ENCODE assay signal across 25 cellular contexts in the genomic region with DNA sequence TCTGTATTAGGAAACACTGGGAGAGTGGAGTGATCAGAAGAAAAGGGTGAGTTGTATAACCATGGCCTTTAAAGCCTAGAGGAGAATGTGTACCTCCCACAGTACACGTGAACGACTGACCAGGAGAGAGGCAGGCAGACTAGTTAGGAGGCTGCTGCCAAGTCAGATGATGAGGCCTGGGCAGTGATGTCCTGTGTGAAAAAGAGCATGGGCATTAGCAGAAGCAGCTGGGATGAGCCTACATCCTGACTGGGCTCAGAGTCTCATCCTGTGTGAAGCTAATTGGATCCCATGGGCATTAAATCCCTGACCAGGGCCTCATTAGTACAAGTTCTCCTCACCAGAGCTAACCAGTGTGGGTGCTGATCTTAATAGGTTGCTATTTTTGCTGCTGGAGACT.
DNase-seq lines count a peak whose midpoint lies in the region; ATAC-seq and TF ChIP-seq lines count a peak whose summit lies in the region.
"Had no signal": no experiment of that assay in that cellular context is flagged by ENCODE, and none has a peak within 500 bp of the region (broad histone marks: within the 10 kb centered on the region; RNA-seq: fewer than 3 reads in every experiment).

No MANE protein-coding gene starts in this region.

- H3K4me3 ChIP-seq in right atrium auricular region (no peak overlapping the region), upper lobe of right lung (no peak overlapping the region)
- H3K4me3 ChIP-seq in naive thymus-derived CD4-positive, alpha-beta T cell (ENCODE audit: low read length), result no peak overlapping the region
- H3K4me3 ChIP-seq: BLaER1, coronary artery, MG63, thoracic aorta had no signal

- no peak overlapping the region for H3K4me3 Mint-ChIP-seq in naive thymus-derived CD4-positive, alpha-beta T cell
- H3K4me3 Mint-ChIP-seq: activated naive CD8-positive, alpha-beta T cell treated with anti-CD3 and anti-CD28 coated beads, Interleukin-2, amount 50 U/mL, for 24 hours had no signal

- H3K4me1 ChIP-seq in right atrium auricular region, result peaks cover 0 to 11% of the 10 kb centered on the region in 2 donors
- H3K4me1 ChIP-seq in upper lobe of right lung, result no peaks in the 10 kb centered on the region
- H3K4me1 ChIP-seq in naive thymus-derived CD4-positive, alpha-beta T cell (ENCODE audit: control insufficient read depth in 2 of 2, insufficient read depth in 2 of 2, low read length in 2 of 2), result no peaks in the 10 kb centered on the region
- H3K4me1 ChIP-seq: BLaER1 had no signal

- peaks cover 0 to 5% (median 3%) of the 10 kb centered on the region in 11 donors for H3K9me3 Mint-ChIP-seq in naive thymus-derived CD4-positive, alpha-beta T cell
- H3K9me3 Mint-ChIP-seq: activated naive CD8-positive, alpha-beta T cell treated with anti-CD3 and anti-CD28 coated beads, Interleukin-2, amount 50 U/mL, for 24 hours had no signal

- H3K27ac ChIP-seq in right atrium auricular region (no peak overlapping the region), upper lobe of right lung (no peak overlapping the region)
- no peak overlapping the region for H3K27ac ChIP-seq in naive thymus-derived CD4-positive, alpha-beta T cell (ENCODE audit: low read depth, low read length)
- H3K27ac ChIP-seq: BLaER1, brain microvascular endothelial cell, coronary artery, thoracic aorta had no signal

- POLR2A ChIA-PET in naive thymus-derived CD4-positive, alpha-beta T cell (lab: Charles Lee), result no interaction called here

- no peak for DNase-seq in Right ventricle myocardium inferior (ENCODE audit: missing footprints)
- DNase-seq in right atrium auricular region (ENCODE audit: low spot score), result no peak
- peak; percentile 91 for DNase-seq in NCI-H82 (lab: John Stamatoyannopoulos, UW)
- peak; percentile 26 for DNase-seq in globus pallidus (ENCODE audit: low spot score)
- no peak for DNase-seq in upper lobe of right lung
- DNase-seq in naive thymus-derived CD4-positive, alpha-beta T cell, result no peak
- DNase-seq in GM10266 (ENCODE audit: extremely low spot score), result no peak
- DNase-seq: 8988T; activated CD8-positive, alpha-beta memory T cell treated with anti-CD3 and anti-CD28 coated beads, Interleukin-2, amount 50 U/mL, for 4 hours; activated effector memory CD4-positive, alpha-beta T cell treated with Interleukin-2 at 50 U/mL for 16 hours; activated naive CD8-positive, alpha-beta T cell treated with anti-CD3 and anti-CD28 coated beads, Interleukin-2, amount 50 U/mL, for 24 hours; brain microvascular endothelial cell; H7; MG63; NCI-H1436; NCI-H2107; NCI-H510A treated with DMSO at 0.1 percent for 48 hours; small intestine; stimulated activated naive CD4-positive, alpha-beta T cell had no signal

- peaks cover 0 to 3% (median 0%) of the 10 kb centered on the region in 7 donors for H3K4me1 Mint-ChIP-seq in naive thymus-derived CD4-positive, alpha-beta T cell

- no peak overlapping the region for H3K27ac Mint-ChIP-seq in naive thymus-derived CD4-positive, alpha-beta T cell
- H3K27ac Mint-ChIP-seq: activated naive CD8-positive, alpha-beta T cell treated with anti-CD3 and anti-CD28 coated beads, Interleukin-2, amount 50 U/mL, for 24 hours; progenitor cell of endocrine pancreas had no signal

- H3K27me3 ChIP-seq in right atrium auricular region (no peaks in the 10 kb centered on the region), upper lobe of right lung (no peaks in the 10 kb centered on the region)
- no peaks in the 10 kb centered on the region for H3K27me3 ChIP-seq in naive thymus-derived CD4-positive, alpha-beta T cell (ENCODE audit: control insufficient read depth in 2 of 2, insufficient read depth in 2 of 2, low read length in 2 of 2)
- H3K27me3 ChIP-seq: BLaER1, brain microvascular endothelial cell, MG63 had no signal

- intact Hi-C loops in Right ventricle myocardium inferior (cut with DNase I) (no loop called here), upper lobe of right lung (cut with DNase I) (no loop called here)
- intact Hi-C loops in naive thymus-derived CD4-positive, alpha-beta T cell (cut with micrococcal nuclease), result no loop called here

- peaks cover 16 to 73% (median 44%) of the 10 kb centered on the region in 5 donors for H3K36me3 Mint-ChIP-seq in naive thymus-derived CD4-positive, alpha-beta T cell

- ATAC-seq in Right ventricle myocardium inferior (peak; percentile 65), upper lobe of right lung (peak; percentile 26), HG02759 (IDR thresholded peaks at IDR 0.05; ENCODE audit: unreplicated experiment) (no peak)
- no peak for ATAC-seq in naive thymus-derived CD4-positive, alpha-beta T cell
- ATAC-seq: activated naive CD8-positive, alpha-beta T cell treated with anti-CD3 and anti-CD28 coated beads, Interleukin-2, amount 50 U/mL, for 24 hours; left lobe of liver had no signal

- H3K36me3 ChIP-seq in right atrium auricular region, result peaks cover under 1% of the 10 kb centered on the region
- H3K36me3 ChIP-seq in upper lobe of right lung, result peaks cover 20% of the 10 kb centered on the region
- H3K36me3 ChIP-seq in naive thymus-derived CD4-positive, alpha-beta T cell (ENCODE audit: control insufficient read depth in 2 of 3, insufficient read depth in 3 of 3, low read length in 3 of 3), result peaks cover 4 to 38% (median 6%) of the 10 kb centered on the region in 3 experiments
- H3K36me3 ChIP-seq: BLaER1, MG63, thoracic aorta had no signal

- CTCF ChIA-PET in naive thymus-derived CD4-positive, alpha-beta T cell (lab: Charles Lee), result no interaction called here

- no peaks in the 10 kb centered on the region for H3K27me3 Mint-ChIP-seq in naive thymus-derived CD4-positive, alpha-beta T cell
- H3K27me3 Mint-ChIP-seq: activated naive CD8-positive, alpha-beta T cell treated with anti-CD3 and anti-CD28 coated beads, Interleukin-2, amount 50 U/mL, for 24 hours; progenitor cell of endocrine pancreas had no signal

- no peaks in the 10 kb centered on the region for H3K9me3 ChIP-seq in right atrium auricular region
- H3K9me3 ChIP-seq in upper lobe of right lung, result no peaks in the 10 kb centered on the region
- H3K9me3 ChIP-seq in naive thymus-derived CD4-positive, alpha-beta T cell (ENCODE audit: control insufficient read depth in 2 of 3, low read length in 3 of 3), result no peaks in the 10 kb centered on the region
- H3K9me3 ChIP-seq: BLaER1, MG63, thoracic aorta had no signal

- TF ChIP-seq CTCF in right atrium auricular region (IDR thresholded peaks at IDR 0.05), result no peak
- TF ChIP-seq CTCF in upper lobe of right lung (IDR thresholded peaks at IDR 0.05), result no peak
- no peak for TF ChIP-seq CTCF in GM10266 (IDR thresholded peaks at IDR 0.05; ENCODE audit: control insufficient read depth, insufficient read depth, low read depth, missing control alignments)

Comparison
In these comparisons a context has a peak if more than half of its experiments do, and no peak if none do; other contexts are left out.
1. ATAC-seq: peak in Right ventricle myocardium inferior (single experiment) and upper lobe of right lung (single experiment); none in naive thymus-derived CD4-positive, alpha-beta T cell (single experiment) and HG02759 (single experiment).
2. DNase-seq: peak in NCI-H82 (single experiment) and globus pallidus (single experiment); none in Right ventricle myocardium inferior (single experiment), right atrium auricular region (single experiment), upper lobe of right lung (single experiment), naive thymus-derived CD4-positive, alpha-beta T cell (0 of 9) and GM10266 (single experiment).